In genomic region chr13:95246292-95247082, GRCh38 we compare ENCODE assay signal across 13 cellular contexts. TPM values are rescaled to one million over a fixed set of nuclear protein-coding genes. Genes with fewer than 3 reads are reported as not detected.
A peak's percentile ranks its signal among the peaks of the same experiment; 100 is the strongest.
DNase-seq lines count a peak whose midpoint lies in the region; ATAC-seq, FAIRE-seq and TF ChIP-seq lines count a peak whose summit lies in the region.
"Had no signal": no experiment of that assay in that cellular context is flagged by ENCODE, and none has a peak within 500 bp of the region (broad histone marks: within the 10 kb centered on the region; RNA-seq: fewer than 3 reads in every experiment).

No MANE protein-coding gene starts in this region.

- H3K27ac ChIP-seq in breast epithelium (no peak overlapping the region), SK-N-SH (ENCODE audit: low read depth in 2 of 2, low read length in 1 of 2) (no peak overlapping the region), suprapubic skin (no peak overlapping the region)

- TF ChIP-seq EP300 in SK-N-SH (IDR thresholded peaks at IDR 0.05; ENCODE audit: borderline replicate concordance in 1 of 2, low read depth in 1 of 2, low read length in 1 of 2): no peak
- TF ChIP-seq EP300 in suprapubic skin (IDR thresholded peaks at IDR 0.05): no peak

- CTCF ChIA-PET in MCF 10A (lab: Yijun Ruan, JAX) (interaction anchor here (0.6 to 2.4 kb wide), 6 partner anchors 24 to 966 kb away, joined by 3 to 8 read pairs (median 3); no protein-coding TSS in a partner anchor), SK-N-SH (lab: Yijun Ruan, JAX) (interaction anchor here (0.7 kb wide), 2 partner anchors 55 to 135 kb away, joined by 3 to 4 read pairs; no protein-coding TSS in a partner anchor)

- no peak overlapping the region for H3K27ac Mint-ChIP-seq in MCF 10A (ENCODE audit: low read depth, unreplicated experiment)
- H3K27ac Mint-ChIP-seq: activated T-helper 2 cell treated with anti-CD3 and anti-CD28 coated beads, Interferon-gamma antibody, Interleukin-2, Interleukin-4, amounts not matched to agents 10 μg/mL and 5 μg/mL and 100 μg/mL, durations not matched to agents 14 hours and 24 hours and 36 hours had no signal

- no peak for ATAC-seq in GM18517 (IDR thresholded peaks at IDR 0.05; ENCODE audit: unreplicated experiment)

- no peaks in the 10 kb centered on the region for H3K79me2 ChIP-seq in SK-N-SH (ENCODE audit: insufficient read depth)

- FAIRE-seq in bronchial epithelial cell (lab: Jason Lieb, UNC) (no peak), urothelium cell line (lab: Jason Lieb, UNC) (no peak)
- FAIRE-seq: kidney had no signal

- BruUV-seq in MCF 10A (replicated peaks; lab: Mats Ljungman, UMichigan): no TSS peak

- no peaks in the 10 kb centered on the region for H3F3A ChIP-seq in SK-N-SH (replicated peaks; ENCODE audit: insufficient read depth)

- peaks cover 8% of the 10 kb centered on the region for H3K4me1 Mint-ChIP-seq in MCF 10A (ENCODE audit: insufficient read depth, unreplicated experiment)

- no peak for TF ChIP-seq POLR2A in breast epithelium (IDR thresholded peaks at IDR 0.05)
- no peak for TF ChIP-seq POLR2A in suprapubic skin (IDR thresholded peaks at IDR 0.05)

- TF ChIP-seq CTCF in MCF 10A (IDR thresholded peaks at IDR 0.05; ENCODE audit: unreplicated experiment): no peak
- TF ChIP-seq CTCF in breast epithelium (IDR thresholded peaks at IDR 0.05): no peak
- no peak for TF ChIP-seq CTCF in bronchial epithelial cell (IDR thresholded peaks at IDR 0.05; ENCODE audit: insufficient read depth, low read length, severe bottlenecking)
- TF ChIP-seq CTCF in SK-N-SH (IDR thresholded peaks at IDR 0.05): no peak
- no peak for TF ChIP-seq CTCF in suprapubic skin (IDR thresholded peaks at IDR 0.05)

- no peak overlapping the region for H3K4me3 Mint-ChIP-seq in MCF 10A (ENCODE audit: unreplicated experiment)

- intact Hi-C loops in MCF 10A (cut with micrococcal nuclease) (no loop called here), breast epithelium (cut with DNase I; ENCODE audit: low total_unique reads) (no loop called here)

- H3K9me3 Mint-ChIP-seq in MCF 10A (ENCODE audit: unreplicated experiment): no peaks in the 10 kb centered on the region
- H3K9me3 Mint-ChIP-seq: activated T-helper 2 cell treated with anti-CD3 and anti-CD28 coated beads, Interferon-gamma antibody, Interleukin-2, Interleukin-4, amounts not matched to agents 10 μg/mL and 5 μg/mL and 100 μg/mL, durations not matched to agents 14 hours and 24 hours and 36 hours had no signal

- H3K36me3 Mint-ChIP-seq in MCF 10A (ENCODE audit: insufficient read depth, unreplicated experiment): no peaks in the 10 kb centered on the region

- H3K9me3 ChIP-seq in breast epithelium (no peaks in the 10 kb centered on the region), SK-N-SH (no peaks in the 10 kb centered on the region), suprapubic skin (no peaks in the 10 kb centered on the region)
- H3K9me3 ChIP-seq: HAP-1 had no signal

- H3K4me2 ChIP-seq in SK-N-SH: no peak overlapping the region

- WGBS in SK-N-SH (ENCODE audit: low lambda C conversion rate): 97% methylated on average over 7 of the region's 10 CpGs
- 77% methylated on average over 10 of the region's 10 CpGs for WGBS in suprapubic skin

- POLR2A ChIA-PET in MCF 10A (lab: Yijun Ruan, JAX): interaction anchor here (0.5 kb wide), 1 partner anchor 1843 kb away, joined by 3 read pairs; no protein-coding TSS in a partner anchor
- POLR2A ChIA-PET in SK-N-SH (lab: Yijun Ruan, JAX): no interaction called here

- H3K4me3 ChIP-seq in breast epithelium: no peak overlapping the region
- no peak overlapping the region for H3K4me3 ChIP-seq in bronchial epithelial cell (ENCODE audit: low read depth, low read length)
- no peak overlapping the region for H3K4me3 ChIP-seq in SK-N-SH (ENCODE audit: low read depth in 2 of 2, low read length in 1 of 2)
- no peak overlapping the region for H3K4me3 ChIP-seq in suprapubic skin
- H3K4me3 ChIP-seq: HAP-1 had no signal

- H3K27me3 ChIP-seq in breast epithelium: peaks cover 0 to 28% of the 10 kb centered on the region in 2 donors
- peaks cover 3% of the 10 kb centered on the region for H3K27me3 ChIP-seq in bronchial epithelial cell (ENCODE audit: control insufficient read depth, insufficient read depth, low read length)
- H3K27me3 ChIP-seq in SK-N-SH (ENCODE audit: insufficient read depth): no peaks in the 10 kb centered on the region
- no peaks in the 10 kb centered on the region for H3K27me3 ChIP-seq in suprapubic skin

- no peaks in the 10 kb centered on the region for H3K27me3 Mint-ChIP-seq in MCF 10A (ENCODE audit: insufficient read depth, unreplicated experiment)

- H3K36me3 ChIP-seq in breast epithelium (no peaks in the 10 kb centered on the region), bronchial epithelial cell (ENCODE audit: control insufficient read depth, insufficient read depth, low read length) (no peaks in the 10 kb centered on the region), SK-N-SH (replicated peaks in 1 of 2; ENCODE audit: control insufficient read depth in 1 of 2, insufficient read depth in 2 of 2, low read length in 1 of 2) (no peaks in the 10 kb centered on the region), suprapubic skin (no peaks in the 10 kb centered on the region)
- H3K36me3 ChIP-seq: HAP-1 had no signal

- TF ChIP-seq RAD21 in SK-N-SH (IDR thresholded peaks at IDR 0.05; ENCODE audit: low read length): no peak

- peak; percentile 73 for DNase-seq in MCF 10A (ENCODE audit: unreplicated experiment)
- no peak for DNase-seq in breast epithelium (ENCODE audit: low spot score in 2 of 2)
- DNase-seq in NCI-H524 treated with DMSO at 0.1 percent for 48 hours (lab: John Stamatoyannopoulos, UW): peak; percentile 70
- DNase-seq in bronchial epithelial cell (ENCODE audit: low read depth): peak; percentile 52
- peak; percentile 17 for DNase-seq in urothelium cell line (ENCODE audit: low spot score)
- DNase-seq in SK-N-SH: no peak
- DNase-seq in suprapubic skin (ENCODE audit: low spot score in 2 of 2): no peak
- DNase-seq: central memory CD4-positive, alpha-beta T cell; kidney; nucleus accumbens had no signal

- H3K9me2 ChIP-seq in SK-N-SH: no peaks in the 10 kb centered on the region

- H3K9ac ChIP-seq in SK-N-SH: no peak overlapping the region

- H3K4me1 ChIP-seq in breast epithelium: no peaks in the 10 kb centered on the region
- peaks cover 0 to 11% of the 10 kb centered on the region in 2 experiments; a peak in 1 of 4 replicates for H3K4me1 ChIP-seq in SK-N-SH (ENCODE audit: control insufficient read depth in 1 of 2, insufficient read depth in 2 of 2, low read depth in 1 of 2, low read length in 1 of 2)
- no peaks in the 10 kb centered on the region for H3K4me1 ChIP-seq in suprapubic skin
- H3K4me1 ChIP-seq: HAP-1 had no signal

- H2AFZ ChIP-seq in SK-N-SH (ENCODE audit: low read depth): no peak overlapping the region

- no peaks in the 10 kb centered on the region for H4K20me1 ChIP-seq in SK-N-SH (ENCODE audit: insufficient read depth)

TF ChIP-seq in SK-N-SH, 30 proteins besides CTCF, POLR2A, EP300 and RAD21 (continues in another document):
- TF ChIP-seq USF2 (IDR thresholded peaks at IDR 0.05; ENCODE audit: borderline replicate concordance, low read depth, low read length) (no peak), POLR2AphosphoS5 (IDR thresholded peaks at IDR 0.05; ENCODE audit: low read depth, low read length) (no peak), IRF3 (IDR thresholded peaks at IDR 0.05; ENCODE audit: low read depth, low read length) (no peak), GABPA (IDR thresholded peaks at IDR 0.05; ENCODE audit: low read depth) (no peak), NFIC (IDR thresholded peaks at IDR 0.05; ENCODE audit: borderline replicate concordance) (no peak), TEAD4 (IDR thresholded peaks at IDR 0.05; ENCODE audit: borderline replicate concordance, insufficient read depth) (no peak), TCF12 (IDR thresholded peaks at IDR 0.05) (no peak), CHD2 (IDR thresholded peaks at IDR 0.05; ENCODE audit: low read length, partially characterized antibody) (no peak), NRF1 (IDR thresholded peaks at IDR 0.05; ENCODE audit: low read depth, low read length) (no peak), MAX (IDR thresholded peaks at IDR 0.05; ENCODE audit: low read depth) (no peak), PBX3 (IDR thresholded peaks at IDR 0.05) (no peak), RXRA (IDR thresholded peaks at IDR 0.05; ENCODE audit: borderline replicate concordance, low read depth) (no peak)

RNA-seq across cellular contexts. Expression of gene ABCC4, which starts 54.8 kb away (rescaled TPM):
- 13.8 and 13.9 TPM in 2 replicates for total RNA-seq in MCF 10A (2022)
- 1 to 10 TPM; 4.1 to 6.2 (median 4.5) TPM for total RNA-seq in breast epithelium
- total RNA-seq in bronchial epithelial cell: 4.2 and 6.8 TPM in 2 replicates
- 7.8 and 10.3 TPM in 2 replicates for polyA plus RNA-seq in SK-N-SH (2012; rRNA removed)
- polyA plus RNA-seq in SK-N-SH (2012; cell fraction: cytosol; rRNA removed): 11.5 TPM in 2 replicates
- 6.4 and 13.5 TPM in 2 replicates for polyA plus RNA-seq in SK-N-SH (2012; cell fraction: nucleus; rRNA removed)
- 10 to 100 TPM in 2 of 4 donors, 1 to 10 TPM in 2; 5.1 to 51.2 (median 14.6) TPM for total RNA-seq in suprapubic skin

Comparison
In these comparisons a context has a peak if more than half of its experiments do, and no peak if none do; other contexts are left out.
1. DNase-seq: peak in MCF 10A (single experiment), NCI-H524 treated with DMSO at 0.1 percent for 48 hours (single experiment), bronchial epithelial cell (single experiment) and urothelium cell line (single experiment); none in breast epithelium (0 of 2), SK-N-SH (single experiment) and suprapubic skin (0 of 2).